ENCODE assay signal across 34 cellular contexts in the genomic region with DNA sequence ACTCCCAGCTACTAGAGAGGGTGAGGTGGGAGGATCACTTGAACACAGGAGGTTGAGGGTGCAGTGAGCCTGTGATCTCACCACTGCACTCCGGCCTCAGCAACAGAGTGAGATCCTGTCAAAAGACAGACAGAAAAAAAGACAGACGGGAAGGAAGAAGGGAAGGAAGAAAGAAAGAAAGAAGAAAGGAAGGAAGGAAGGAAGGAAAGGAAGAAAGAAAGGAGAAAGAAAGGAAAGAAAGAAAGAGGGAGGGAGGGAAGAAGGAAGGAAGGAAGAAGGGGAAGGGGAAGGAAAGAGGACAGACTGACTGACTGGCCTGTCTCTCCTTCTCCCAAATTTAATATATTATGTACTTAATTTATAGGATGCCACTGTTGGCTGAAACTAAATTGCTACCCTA. TPM values are rescaled to one million over a fixed set of nuclear protein-coding genes. Genes with fewer than 3 reads are reported as not detected.
"Had no signal": no experiment of that assay in that cellular context is flagged by ENCODE, and none has a peak within 500 bp of the region (broad histone marks: within the 10 kb centered on the region; RNA-seq: fewer than 3 reads in every experiment).

No MANE protein-coding gene starts in this region.

- H3K27ac Mint-ChIP-seq: activated B cell treated with CpG ODN at 0.5 μM for 24 hours; activated CD4-positive, alpha-beta memory T cell treated with anti-CD3 and anti-CD28 coated beads for 36 hours; activated CD4-positive, alpha-beta T cell treated with anti-CD3 and anti-CD28 coated beads, Interleukin-2, amount 10 ng/mL, durations not matched to agents 24 days and 14 days; activated CD8-positive, alpha-beta T cell treated with anti-CD3 and anti-CD28 coated beads for 36 hours; activated naive CD4-positive, alpha-beta T cell treated with anti-CD3 and anti-CD28 coated beads for 36 hours; activated naive CD8-positive, alpha-beta T cell treated with anti-CD3 and anti-CD28 coated beads for 36 hours; activated T-cell treated with anti-CD3 and anti-CD28 coated beads, Interleukin-2, amount 50 U/mL, for 72 hours; activated T-helper 1 cell treated with anti-CD3 and anti-CD28 coated beads, Interleukin-12 subunit alpha, Interleukin-12 subunit beta, Interleukin-2, Interleukin-4 antibody, amounts not matched to agents 30 ng/mL and 10 ng/mL and 1 ng/mL, durations not matched to agents 14 hours and 24 hours and 36 hours; activated T-helper 17 cell treated with anti-CD3 and anti-CD28 coated beads, Interleukin-2, amount 50 U/mL, for 72 hours; brain; T-helper 2 cell treated with Interferon-gamma antibody and Interleukin-4, amounts not matched to agents 5 μg/mL and 100 μg/mL, for 36 hours had no signal

- H3K27me3 ChIP-seq: adrenal gland, ascending aorta had no signal

- H3K4me3 Mint-ChIP-seq: activated B cell treated with CpG ODN at 0.5 μM for 24 hours; activated CD4-positive, alpha-beta memory T cell treated with anti-CD3 and anti-CD28 coated beads for 36 hours; activated CD4-positive, alpha-beta T cell treated with anti-CD3 and anti-CD28 coated beads, Interleukin-2, amount 10 ng/mL, durations not matched to agents 24 days and 14 days; activated CD8-positive, alpha-beta T cell treated with anti-CD3 and anti-CD28 coated beads for 36 hours; activated naive CD4-positive, alpha-beta T cell treated with anti-CD3 and anti-CD28 coated beads for 36 hours; activated naive CD8-positive, alpha-beta T cell treated with anti-CD3 and anti-CD28 coated beads for 36 hours; activated T-cell treated with anti-CD3 and anti-CD28 coated beads, Interleukin-2, amount 50 U/mL, for 4 hours; activated T-cell treated with anti-CD3 and anti-CD28 coated beads, Interleukin-2, amount 50 U/mL, for 72 hours; activated T-helper 1 cell treated with anti-CD3 and anti-CD28 coated beads, Interleukin-12 subunit alpha, Interleukin-12 subunit beta, Interleukin-2, Interleukin-4 antibody, amounts not matched to agents 30 ng/mL and 10 ng/mL and 1 ng/mL, durations not matched to agents 14 hours and 24 hours and 36 hours; activated T-helper 17 cell treated with anti-CD3 and anti-CD28 coated beads, Interleukin-2, amount 50 U/mL, for 72 hours; brain; T-helper 2 cell treated with Interferon-gamma antibody and Interleukin-4, amounts not matched to agents 5 μg/mL and 100 μg/mL, for 36 hours had no signal

- H3K27me3 Mint-ChIP-seq: activated B cell treated with CpG ODN at 0.5 μM for 24 hours; activated CD4-positive, alpha-beta memory T cell treated with anti-CD3 and anti-CD28 coated beads for 36 hours; activated CD4-positive, alpha-beta T cell treated with anti-CD3 and anti-CD28 coated beads, Interleukin-2, amount 10 ng/mL, durations not matched to agents 24 days and 14 days; activated CD8-positive, alpha-beta T cell treated with anti-CD3 and anti-CD28 coated beads for 36 hours; activated naive CD8-positive, alpha-beta T cell treated with anti-CD3 and anti-CD28 coated beads for 36 hours; activated T-helper 17 cell treated with anti-CD3 and anti-CD28 coated beads, Interleukin-2, amount 50 U/mL, for 72 hours; brain had no signal

- H3K27ac ChIP-seq: adrenal gland, ascending aorta, VCaP had no signal

- H3K36me3 ChIP-seq: adrenal gland had no signal

- H3K4me3 ChIP-seq: adrenal gland, ascending aorta had no signal

- DNase-seq: activated B cell treated with CpG ODN at 0.5 μM for 24 hours; activated CD4-positive, alpha-beta memory T cell treated with anti-CD3 and anti-CD28 coated beads for 36 hours; activated CD4-positive, alpha-beta T cell treated with anti-CD3 and anti-CD28 coated beads for 4 hours; activated CD4-positive, alpha-beta T cell treated with anti-CD3 and anti-CD28 coated beads, Interleukin-2, amount 10 ng/mL, durations not matched to agents 24 days and 14 days; activated CD4-positive, alpha-beta T cell treated with anti-CD3 and anti-CD28 coated beads, Interleukin-2, amount 50 U/mL, for 1 hour; activated CD4-positive, alpha-beta T cell treated with anti-CD3 and anti-CD28 coated beads, Interleukin-2, amount 50 U/mL, for 4 hours; activated CD4-positive, CD25-positive, alpha-beta regulatory T cell treated with anti-CD3 and anti-CD28 coated beads, Interleukin-2, amount 50 U/mL, for 72 hours; activated CD8-positive, alpha-beta memory T cell treated with anti-CD3 and anti-CD28 coated beads, Interleukin-2, amount 50 U/mL, for 4 hours; activated CD8-positive, alpha-beta T cell treated with anti-CD3 and anti-CD28 coated beads for 36 hours; activated effector memory CD4-positive, alpha-beta T cell treated with anti-CD3 and anti-CD28 coated beads, Interleukin-2, amount 50 U/mL, for 16 hours; activated gamma-delta T cell treated with Interleukin-2 at 50 U/mL for 16 hours; activated naive CD4-positive, alpha-beta T cell; activated naive CD4-positive, alpha-beta T cell treated with anti-CD3 and anti-CD28 coated beads for 36 hours; activated naive CD4-positive, alpha-beta T cell treated with anti-CD3 and anti-CD28 coated beads, Interleukin-2, amount 50 U/mL, for 16 hours; activated naive CD8-positive, alpha-beta T cell treated with anti-CD3 and anti-CD28 coated beads for 36 hours; activated T-cell treated with anti-CD3 and anti-CD28 coated beads for 4 hours; activated T-cell treated with anti-CD3 and anti-CD28 coated beads, Interleukin-2, amount 50 U/mL, for 1 hour; activated T-cell treated with anti-CD3 and anti-CD28 coated beads, Interleukin-2, amount 50 U/mL, for 4 hours; activated T-cell treated with anti-CD3 and anti-CD28 coated beads, Interleukin-2, amount 50 U/mL, for 72 hours; adrenal gland; amniotic stem cell; central memory CD4-positive, alpha-beta T cell; T-helper 2 cell; T-helper 9 cell had no signal

- ATAC-seq: activated CD8-positive, alpha-beta T cell treated with anti-CD3 and anti-CD28 coated beads for 36 hours; activated naive CD4-positive, alpha-beta T cell treated with anti-CD3 and anti-CD28 coated beads, Interleukin-2, amount 50 U/mL, for 72 hours; activated T-cell treated with anti-CD3 and anti-CD28 coated beads, Interleukin-2, amount 50 U/mL, for 4 hours; activated T-cell treated with anti-CD3 and anti-CD28 coated beads, Interleukin-2, amount 50 U/mL, for 72 hours; activated T-helper 17 cell treated with anti-CD3 and anti-CD28 coated beads, Interleukin-2, amount 50 U/mL, for 72 hours had no signal

- H3K4me1 Mint-ChIP-seq: activated B cell treated with CpG ODN at 0.5 μM for 24 hours; activated CD4-positive, alpha-beta T cell treated with anti-CD3 and anti-CD28 coated beads, Interleukin-2, amount 10 ng/mL, durations not matched to agents 24 days and 14 days; activated naive CD8-positive, alpha-beta T cell treated with anti-CD3 and anti-CD28 coated beads for 36 hours; activated T-helper 17 cell treated with anti-CD3 and anti-CD28 coated beads, Interleukin-2, amount 50 U/mL, for 72 hours; brain had no signal

- H3K9me3 Mint-ChIP-seq: activated B cell treated with CpG ODN at 0.5 μM for 24 hours; activated CD4-positive, alpha-beta T cell treated with anti-CD3 and anti-CD28 coated beads, Interleukin-2, amount 10 ng/mL, durations not matched to agents 24 days and 14 days; activated CD8-positive, alpha-beta T cell treated with anti-CD3 and anti-CD28 coated beads for 36 hours; activated naive CD4-positive, alpha-beta T cell treated with anti-CD3 and anti-CD28 coated beads for 36 hours; activated naive CD4-positive, alpha-beta T cell treated with anti-CD3 and anti-CD28 coated beads, Interleukin-2, amount 50 U/mL, for 72 hours; activated T-cell treated with anti-CD3 and anti-CD28 coated beads, Interleukin-2, amount 50 U/mL, for 4 hours; activated T-cell treated with anti-CD3 and anti-CD28 coated beads, Interleukin-2, amount 50 U/mL, for 72 hours; activated T-helper 17 cell treated with anti-CD3 and anti-CD28 coated beads, Interleukin-2, amount 50 U/mL, for 72 hours; T-helper 2 cell treated with Interferon-gamma antibody and Interleukin-4, amounts not matched to agents 5 μg/mL and 100 μg/mL, for 36 hours had no signal

- H3K4me1 ChIP-seq: adrenal gland, ascending aorta had no signal

- H3K9me3 ChIP-seq: adrenal gland, ascending aorta had no signal

RNA-seq across cellular contexts. Expression of a gene that starts 21.6 kb away (rescaled TPM):
- total RNA-seq: activated B cell treated with CpG ODN at 0.5 μM for 24 hours; activated CD4-positive, alpha-beta memory T cell treated with anti-CD3 and anti-CD28 coated beads for 36 hours; activated CD4-positive, alpha-beta T cell treated with anti-CD3 and anti-CD28 coated beads, Interleukin-2, amount 10 ng/mL, durations not matched to agents 24 days and 14 days; activated CD8-positive, alpha-beta memory T cell treated with anti-CD3 and anti-CD28 coated beads for 36 hours; activated CD8-positive, alpha-beta T cell treated with anti-CD3 and anti-CD28 coated beads for 36 hours; activated naive CD4-positive, alpha-beta T cell treated with anti-CD3 and anti-CD28 coated beads for 36 hours; activated naive CD4-positive, alpha-beta T cell treated with anti-CD3 and anti-CD28 coated beads, Interleukin-2, amount 50 U/mL, for 72 hours; activated naive CD8-positive, alpha-beta T cell treated with anti-CD3 and anti-CD28 coated beads for 36 hours; activated T-cell treated with anti-CD3 and anti-CD28 coated beads, Interleukin-2, amount 50 U/mL, for 4 hours; activated T-cell treated with anti-CD3 and anti-CD28 coated beads, Interleukin-2, amount 50 U/mL, for 72 hours; activated T-helper 1 cell treated with anti-CD3 and anti-CD28 coated beads, Interleukin-12 subunit alpha, Interleukin-12 subunit beta, Interleukin-2, Interleukin-4 antibody, amounts not matched to agents 30 ng/mL and 10 ng/mL and 1 ng/mL, durations not matched to agents 14 hours and 24 hours and 36 hours; activated T-helper 17 cell treated with anti-CD3 and anti-CD28 coated beads, Interleukin-2, amount 50 U/mL, for 72 hours; adrenal gland; ascending aorta; cardiac septum; T-helper 1 cell treated with Interleukin-12 subunit alpha and Interleukin-12 subunit beta and Interleukin-4 antibody, amounts not matched to agents 30 ng/mL and 1 ng/mL, for 36 hours had no signal
- polyA plus RNA-seq: adrenal gland had no signal
